ENCODE assay signal across 22 cellular contexts in genomic region chr14:69739486-69739885, GRCh38. TPM values are rescaled to one million over a fixed set of nuclear protein-coding genes. Genes with fewer than 3 reads are reported as not detected.
A peak's percentile ranks its signal among the peaks of the same experiment; 100 is the strongest.
DNase-seq lines count a peak whose midpoint lies in the region; ATAC-seq, FAIRE-seq and TF ChIP-seq lines count a peak whose summit lies in the region.
"Had no signal": no experiment of that assay in that cellular context is flagged by ENCODE, and none has a peak within 500 bp of the region (broad histone marks: within the 10 kb centered on the region; RNA-seq: fewer than 3 reads in every experiment).

No MANE protein-coding gene starts in this region.

- no peak for TF ChIP-seq EP300 in H1 (IDR thresholded peaks at IDR 0.05; ENCODE audit: borderline replicate concordance in 1 of 2, low read depth in 2 of 2, low read length in 2 of 2)

- TF ChIP-seq CTCF in H1 (IDR thresholded peaks at IDR 0.05; ENCODE audit: control extremely low read depth in 1 of 3, insufficient read depth in 1 of 3, low read depth in 1 of 3, low read length in 3 of 3) (no peak), progenitor cell of endocrine pancreas (IDR thresholded peaks at IDR 0.05; ENCODE audit: unreplicated experiment) (no peak), right atrium auricular region (IDR thresholded peaks at IDR 0.05) (no peak)

- TF ChIP-seq POLR2A in H1 (IDR thresholded peaks at IDR 0.05; ENCODE audit: control extremely low read depth in 1 of 2, low read depth in 2 of 2, low read length in 2 of 2) = no peak

- H2BK15ac ChIP-seq in H1 (ENCODE audit: low read length) = peak overlapping the region; percentile 65

- H3K4ac ChIP-seq in H1 (replicated peaks; ENCODE audit: insufficient read length, low read depth, low read length) = peak overlapping the region; percentile 2

- H3K18ac ChIP-seq in H1 (ENCODE audit: extremely low read depth, low read length) = no peak overlapping the region

- H3K9me3 ChIP-seq in H1 (ENCODE audit: insufficient read depth in 2 of 2, low read depth in 1 of 2, low read length in 1 of 2) = peaks cover 14 to 15% of the 10 kb centered on the region in 2 experiments
- H3K9me3 ChIP-seq in right atrium auricular region = peaks cover 0 to 7% of the 10 kb centered on the region in 2 donors
- H3K9me3 ChIP-seq in right cardiac atrium (ENCODE audit: control insufficient read depth, low read length) = no peaks in the 10 kb centered on the region
- H3K9me3 ChIP-seq: MG63 had no signal

- H3K27me3 ChIP-seq in H1 (replicated peaks in 1 of 4; ENCODE audit: control insufficient read depth in 3 of 4, extremely low read depth in 1 of 4, insufficient read depth in 3 of 4, low read length in 3 of 4) (no peaks in the 10 kb centered on the region), right atrium auricular region (no peaks in the 10 kb centered on the region), right cardiac atrium (ENCODE audit: control insufficient read depth, insufficient read depth) (no peaks in the 10 kb centered on the region)
- H3K27me3 ChIP-seq: MG63 had no signal

- no peaks in the 10 kb centered on the region for H3K79me1 ChIP-seq in H1 (ENCODE audit: low read depth, low read length)

- H3K36me3 ChIP-seq in H1 (ENCODE audit: control insufficient read depth in 2 of 4, insufficient read depth in 4 of 4, low read length in 3 of 4) (no peaks in the 10 kb centered on the region; a peak in 1 of 8 replicates), right atrium auricular region (no peaks in the 10 kb centered on the region)
- H3K36me3 ChIP-seq: MG63 had no signal

- no peak overlapping the region for H3K4me3 Mint-ChIP-seq in progenitor cell of endocrine pancreas (ENCODE audit: low read depth)
- H3K4me3 Mint-ChIP-seq: CD8-positive, alpha-beta memory T cell; HFFc6 had no signal

- H2BK12ac ChIP-seq in H1 (ENCODE audit: low read depth, low read length) = no peak overlapping the region

- no peak overlapping the region for H3K14ac ChIP-seq in H1 (ENCODE audit: insufficient read length)

- H3K23me2 ChIP-seq in H1 (ENCODE audit: low read depth, low read length) = no peaks in the 10 kb centered on the region

- peak; percentile 10 for DNase-seq in DMS79 (lab: John Stamatoyannopoulos, UW)
- DNase-seq in DMS79 treated with DMSO at 0.1 percent for 48 hours (lab: John Stamatoyannopoulos, UW) = no peak
- DNase-seq in HTR-8/SVneo (ENCODE audit: insufficient read length, low spot score) = no peak
- no peak for DNase-seq in H1 (ENCODE audit: low read depth in 1 of 2, low spot score in 2 of 2)
- no peak for DNase-seq in progenitor cell of endocrine pancreas (ENCODE audit: low spot score, unreplicated experiment)
- no peak for DNase-seq in right atrium auricular region (ENCODE audit: low spot score)
- DNase-seq in right cardiac atrium = no peak
- DNase-seq in stimulated activated CD8-positive, alpha-beta memory T cell treated with anti-CD3 and anti-CD28 coated beads, Interleukin-4, amount 100 ng/mL, for 48 hours = no peak
- DNase-seq: 8988T; CD8-positive, alpha-beta memory T cell; HFFc6; MG63; NCI-H1092 treated with DMSO at 0.1 percent for 48 hours; NCI-H1694; NCI-H2171; NCI-H446; SHP77 had no signal

- no peak overlapping the region for H2BK20ac ChIP-seq in H1 (ENCODE audit: low read length)

- H3K4me2 ChIP-seq in H1 (ENCODE audit: insufficient read depth in 1 of 2, low read depth in 2 of 2, low read length in 2 of 2) = no peak overlapping the region
- H3K4me2 ChIP-seq: KMS-11 had no signal

- H3K4me1 ChIP-seq in H1 (replicated peaks in 1 of 4; ENCODE audit: control insufficient read depth in 3 of 4, insufficient read depth in 4 of 4, low read length in 3 of 4) = no peaks in the 10 kb centered on the region
- no peaks in the 10 kb centered on the region for H3K4me1 ChIP-seq in right atrium auricular region
- H3K4me1 ChIP-seq in right cardiac atrium (ENCODE audit: control insufficient read depth, insufficient read depth, low read length) = no peaks in the 10 kb centered on the region

- intact Hi-C loops in right cardiac atrium (cut with DNase I) = no loop called here

- peaks cover 2% of the 10 kb centered on the region for H3K36me3 Mint-ChIP-seq in progenitor cell of endocrine pancreas (ENCODE audit: insufficient read depth)
- H3K36me3 Mint-ChIP-seq: CD8-positive, alpha-beta memory T cell had no signal

- peak overlapping the region; percentile 77 for H3K27ac Mint-ChIP-seq in progenitor cell of endocrine pancreas
- H3K27ac Mint-ChIP-seq: HFFc6 had no signal

- H4K8ac ChIP-seq in H1 (ENCODE audit: extremely low read depth, insufficient read depth, low read length) = no peak overlapping the region

- FAIRE-seq in HTR-8/SVneo (lab: Jason Lieb, UNC) (peak; percentile 82), H1 (lab: Jason Lieb, UNC) (no peak)
- FAIRE-seq: GM12892, H54, RCC 7860 had no signal

- no peak overlapping the region for H4K91ac ChIP-seq in H1 (replicated peaks; ENCODE audit: insufficient read length, low read length)

- peaks cover 6% of the 10 kb centered on the region for H3K4me1 Mint-ChIP-seq in progenitor cell of endocrine pancreas (ENCODE audit: low read depth)
- H3K4me1 Mint-ChIP-seq: CD8-positive, alpha-beta memory T cell had no signal

- H2AK5ac ChIP-seq in H1 (ENCODE audit: low read depth, low read length) = no peak overlapping the region

- POLR2A ChIA-PET in H1 (lab: Charles Lee; ENCODE audit: partially characterized antibody) = interaction anchor here (0.8 kb wide), 1 partner anchor 28 kb away, joined by 3 read pairs; no protein-coding TSS in a partner anchor

- no peak for ATAC-seq in right cardiac atrium

- H3K27me3 Mint-ChIP-seq in progenitor cell of endocrine pancreas = no peaks in the 10 kb centered on the region

- no peak overlapping the region for H2BK5ac ChIP-seq in H1 (ENCODE audit: low read depth, low read length)

- no peak overlapping the region for H3K4me3 ChIP-seq in H1 (ENCODE audit: extremely low read depth in 1 of 4, insufficient read depth in 2 of 4, low read depth in 3 of 4, low read length in 4 of 4)
- H3K4me3 ChIP-seq in right atrium auricular region = no peak overlapping the region
- no peak overlapping the region for H3K4me3 ChIP-seq in right cardiac atrium (ENCODE audit: low read length)
- H3K4me3 ChIP-seq: MG63 had no signal

- H3K56ac ChIP-seq in H1 (replicated peaks; ENCODE audit: insufficient read length, low read depth, low read length) = no peak overlapping the region

- no peak overlapping the region for H3K23ac ChIP-seq in H1 (ENCODE audit: insufficient read length)

- no peak overlapping the region for H4K5ac ChIP-seq in H1 (ENCODE audit: insufficient read length, low read depth, low read length)

- peaks cover 6% of the 10 kb centered on the region for H3K9me3 Mint-ChIP-seq in progenitor cell of endocrine pancreas (ENCODE audit: low read depth)

- no peak overlapping the region for H3K9ac ChIP-seq in H1 (replicated peaks in 1 of 4; ENCODE audit: extremely low read depth in 1 of 4, low read depth in 3 of 4, low read length in 3 of 4)
- H3K9ac ChIP-seq: KMS-11 had no signal

- no peak for TF ChIP-seq RAD21 in H1 (IDR thresholded peaks at IDR 0.05 in 1 of 2, conservative IDR thresholded peaks at IDR 0.05 in 1 of 2; ENCODE audit: low read depth in 2 of 2, low read length in 2 of 2)

- H4K20me1 ChIP-seq in H1 (replicated peaks in 1 of 2; ENCODE audit: control insufficient read depth in 1 of 2, insufficient read depth in 2 of 2, low read length in 2 of 2) = no peaks in the 10 kb centered on the region

- 0 out of 2 replicates have a peak overlapping the region, but pooled peaks have one; percentile 57 for H2AFZ ChIP-seq in H1 (ENCODE audit: low read length)

- H3K79me2 ChIP-seq in H1 (ENCODE audit: control insufficient read depth in 1 of 2, insufficient read depth in 2 of 2, low read length in 2 of 2) = no peaks in the 10 kb centered on the region

- CTCF ChIA-PET in H1 (lab: Charles Lee; ENCODE audit: partially characterized antibody) = interaction anchor here (0.6 to 1.3 kb wide), 4 partner anchors 10 to 357 kb away, joined by 3 to 4 read pairs (median 3); no protein-coding TSS in a partner anchor

- H3K27ac ChIP-seq in H1 (ENCODE audit: low read depth, low read length) = no peak overlapping the region
- no peak overlapping the region for H3K27ac ChIP-seq in right atrium auricular region
- no peak overlapping the region for H3K27ac ChIP-seq in right cardiac atrium (ENCODE audit: low read length)
- H3K27ac ChIP-seq: KMS-11 had no signal

- H2BK120ac ChIP-seq in H1 (replicated peaks; ENCODE audit: low read depth, low read length) = peak overlapping the region; percentile 48

TF ChIP-seq in H1, 55 proteins besides CTCF, POLR2A, EP300 and RAD21 (continues in another document):
- TF ChIP-seq SRF (IDR thresholded peaks at IDR 0.05; ENCODE audit: low read depth, low read length) = no peak
- no peak for TF ChIP-seq MAFK (IDR thresholded peaks at IDR 0.05; ENCODE audit: low read depth, low read length)
- TF ChIP-seq YY1 (IDR thresholded peaks at IDR 0.05; ENCODE audit: low read depth, low read length) = no peak

RNA-seq across cellular contexts. Expression of gene SRSF5, which starts 27.5 kb away (rescaled TPM):
- total RNA-seq in H1 (2021; fragmentation: NEBNext Ultra II Directional; extraction: Animal tissue kit (Norgen Biotek cat#: 25700)) = 226 and 238 TPM in 2 replicates
- polyA plus RNA-seq in H1 (2011; rRNA removed) (101 and 114 TPM in 2 replicates), right cardiac atrium (279 TPM)
- 369 TPM for polyA plus RNA-seq in H1 (2011; cell fraction: cytosol; rRNA removed)
- polyA plus RNA-seq in H1 (2011; cell fraction: nucleus; rRNA removed) = 200 TPM
- polyA plus RNA-seq in H1 (2012, experiment 1 of 2) = 380 to 494 TPM (median 401 TPM) in 4 replicates
- 62.0 TPM for polyA plus RNA-seq in H1 (2012, experiment 2 of 2)
- 219 TPM for polyA plus RNA-seq in H1 (2013, experiment 1 of 2)
- polyA plus RNA-seq in H1 (2013, experiment 2 of 2) = 196 TPM
- polyA minus RNA-seq in H1 (2011; rRNA and poly(A)+ RNA removed) = 82.9 and 96.4 TPM in 2 replicates
- 118 TPM for polyA minus RNA-seq in H1 (2011; cell fraction: cytosol; rRNA and poly(A)+ RNA removed)
- 225 TPM for polyA minus RNA-seq in H1 (2011; cell fraction: nucleus; rRNA and poly(A)+ RNA removed)
- total RNA-seq in progenitor cell of endocrine pancreas (379 and 402 TPM in 2 replicates), right atrium auricular region (100 to 1,000 TPM in 1 of 2 donors, 10 to 100 TPM in 1; 96.8 to 111 TPM), right cardiac atrium (100 to 1,000 TPM; 210 to 259 (median 237) TPM)

RNA-seq across cellular contexts. Expression of gene SLC10A1, which starts 57.6 kb away (rescaled TPM):
- not detected in 2 replicates for total RNA-seq in H1 (2021; fragmentation: NEBNext Ultra II Directional; extraction: Animal tissue kit (Norgen Biotek cat#: 25700))
- polyA plus RNA-seq in H1 (2011; rRNA removed) (not detected in 2 replicates), right cardiac atrium (not detected)
- polyA plus RNA-seq in H1 (2011; cell fraction: cytosol; rRNA removed) = not detected
- polyA plus RNA-seq in H1 (2011; cell fraction: nucleus; rRNA removed) = not detected
- polyA plus RNA-seq in H1 (2012, experiment 1 of 2) = not detected in 4 replicates
- polyA plus RNA-seq in H1 (2012, experiment 2 of 2) = not detected
- 0.06 TPM for polyA plus RNA-seq in H1 (2013, experiment 1 of 2)
- polyA plus RNA-seq in H1 (2013, experiment 2 of 2) = not detected
- not detected in 2 replicates for polyA minus RNA-seq in H1 (2011; rRNA and poly(A)+ RNA removed)
- polyA minus RNA-seq in H1 (2011; cell fraction: cytosol; rRNA and poly(A)+ RNA removed) = not detected
- not detected for polyA minus RNA-seq in H1 (2011; cell fraction: nucleus; rRNA and poly(A)+ RNA removed)
- total RNA-seq in progenitor cell of endocrine pancreas (not detected in 2 replicates), right atrium auricular region (under 1 TPM in 1 of 2 donors, not detected in 1; 0.16 TPM), right cardiac atrium (not detected)
- total RNA-seq: CD8-positive, alpha-beta memory T cell; HFFc6 had no signal
- polyA plus RNA-seq: BJ; CD8-positive, alpha-beta memory T cell had no signal
